ENCODE assay signal across 9 cellular contexts in genomic region chr4:75708218-75708691, GRCh38. TPM values are rescaled to one million over a fixed set of nuclear protein-coding genes. Genes with fewer than 3 reads are reported as not detected.
DNase-seq lines count a peak whose midpoint lies in the region; ATAC-seq and TF ChIP-seq lines count a peak whose summit lies in the region.
"Had no signal": no experiment of that assay in that cellular context is flagged by ENCODE, and none has a peak within 500 bp of the region (broad histone marks: within the 10 kb centered on the region; RNA-seq: fewer than 3 reads in every experiment).

No MANE protein-coding gene starts in this region.

- TF ChIP-seq CTCF in heart right ventricle (IDR thresholded peaks at IDR 0.05) (peak in 5 of 9 donors; percentile 19 to 40 (median 27)), PC-3 (conservative IDR thresholded peaks at IDR 0.05; ENCODE audit: low read depth, low read length) (peak; percentile 37; the same call in 1 of the 2 replicates)

- H3K4me3 ChIP-seq in heart right ventricle (no peak overlapping the region), PC-3 (ENCODE audit: low read length) (no peak overlapping the region)
- H3K4me3 ChIP-seq: skin epidermis had no signal

- H3K4me1 ChIP-seq in heart right ventricle (peaks cover 0 to 9% (median 0%) of the 10 kb centered on the region in 9 donors), PC-3 (ENCODE audit: insufficient read depth, low read length) (no peaks in the 10 kb centered on the region)

- H3K36me3 ChIP-seq in heart right ventricle (peaks cover 0 to 17% (median 0%) of the 10 kb centered on the region in 9 donors), PC-3 (ENCODE audit: low read depth, low read length) (no peaks in the 10 kb centered on the region)

- no peaks in the 10 kb centered on the region for H4K20me1 ChIP-seq in PC-3 (ENCODE audit: low read length)

- POLR2A ChIA-PET in PC-3 (lab: Charles Lee; ENCODE audit: unreplicated experiment) = no interaction called here

- H2AFZ ChIP-seq in PC-3 (ENCODE audit: low read length) = no peak overlapping the region

- H3K79me2 ChIP-seq in PC-3 (ENCODE audit: low read length) = no peaks in the 10 kb centered on the region

- BruUV-seq in PC-3 (replicated peaks; lab: Mats Ljungman, UMichigan) = no TSS peak

- ATAC-seq in heart right ventricle (no peak), PC-3 (no peak), HG02870 (IDR thresholded peaks at IDR 0.05; ENCODE audit: unreplicated experiment) (no peak), GM19467 (IDR thresholded peaks at IDR 0.05; ENCODE audit: unreplicated experiment) (no peak)

- DNase-seq in heart right ventricle (no peak), cardiac septum (ENCODE audit: low spot score) (no peak), PC-3 (peak; percentile 7), inferior parietal cortex (ENCODE audit: extremely low spot score) (no peak)
- DNase-seq in effector CD4-positive, alpha-beta T cell = peak; percentile 19
- peak; percentile 43 for DNase-seq in stimulated activated CD4-positive, alpha-beta T cell treated with anti-CD3 and anti-CD28 coated beads, Interleukin-4, amount 100 ng/mL, for 24 hours

- no peak overlapping the region for H3K9ac ChIP-seq in PC-3 (ENCODE audit: low read length)

- intact Hi-C loops in heart right ventricle (cut with DNase I) (no loop called here), cardiac septum (cut with DNase I) (no loop called here), PC-3 (cut with micrococcal nuclease) (no loop called here)

- CTCF ChIA-PET in PC-3 (lab: Charles Lee) = no interaction called here

- H3K9me3 ChIP-seq in heart right ventricle (no peaks in the 10 kb centered on the region), PC-3 (ENCODE audit: low read length) (no peaks in the 10 kb centered on the region)

- no peaks in the 10 kb centered on the region for H3F3A ChIP-seq in PC-3 (ENCODE audit: low read length, unreplicated experiment)

- WGBS in heart right ventricle, 2 donors = 94% methylated on average over 3 of the region's 3 CpGs

- H3K27ac ChIP-seq in heart right ventricle (no peak overlapping the region), PC-3 (ENCODE audit: low read length) (no peak overlapping the region)
- H3K27ac ChIP-seq: skin epidermis had no signal

- no peaks in the 10 kb centered on the region for H3K9me2 ChIP-seq in PC-3 (replicated peaks; ENCODE audit: low read length)

- no peak overlapping the region for H3K4me2 ChIP-seq in PC-3 (ENCODE audit: low read length)

- H3K27me3 ChIP-seq in heart right ventricle (no peaks in the 10 kb centered on the region), PC-3 (ENCODE audit: low read length) (no peaks in the 10 kb centered on the region)

RNA-seq across cellular contexts. Expression of gene USO1, which starts 16.1 kb away (rescaled TPM):
- 10 to 100 TPM; 71.2 to 98.7 (median 81.5) TPM for total RNA-seq in heart right ventricle
- polyA plus RNA-seq in heart right ventricle = 10 to 100 TPM; 43.8 to 45.1 TPM
- total RNA-seq in cardiac septum = 70.5 TPM
- total RNA-seq in PC-3 (2014; rRNA removed) = 29.9 and 34.3 TPM in 2 replicates

RNA-seq across cellular contexts. Expression of gene G3BP2, which starts 35.0 kb away (rescaled TPM):
- 100 to 1,000 TPM in 2 of 10 donors, 10 to 100 TPM in 8; 75.7 to 119 (median 89.8) TPM for total RNA-seq in heart right ventricle
- 10 to 100 TPM; 10.6 to 24.2 TPM for polyA plus RNA-seq in heart right ventricle
- 78.3 TPM for total RNA-seq in cardiac septum
- total RNA-seq in PC-3 (2014; rRNA removed) = 63.2 and 68.7 TPM in 2 replicates

Comparison
In these comparisons a context has a peak if more than half of its experiments do, and no peak if none do; other contexts are left out.
1. DNase-seq: peak in PC-3 (single experiment), effector CD4-positive, alpha-beta T cell (single experiment) and stimulated activated CD4-positive, alpha-beta T cell treated with anti-CD3 and anti-CD28 coated beads, Interleukin-4, amount 100 ng/mL, for 24 hours (single experiment); none in heart right ventricle (0 of 2), cardiac septum (single experiment) and inferior parietal cortex (single experiment).